In genomic region chr17:80773243-80773991, GRCh38 we compare ENCODE assay signal across 10 cellular contexts.
A peak's percentile ranks its signal among the peaks of the same experiment; 100 is the strongest.
DNase-seq lines count a peak whose midpoint lies in the region; ATAC-seq, FAIRE-seq and TF ChIP-seq lines count a peak whose summit lies in the region.
"Had no signal": no experiment of that assay in that cellular context is flagged by ENCODE, and none has a peak within 500 bp of the region (broad histone marks: within the 10 kb centered on the region; RNA-seq: fewer than 3 reads in every experiment).

No MANE protein-coding gene starts in this region.

- no peaks in the 10 kb centered on the region for H3K9me3 ChIP-seq in HUES64 (ENCODE audit: insufficient read depth, low read depth, low read length)
- H3K9me3 ChIP-seq in mesenchymal stem cell (ENCODE audit: control insufficient read depth, low read length) = no peaks in the 10 kb centered on the region
- H3K9me3 ChIP-seq: left lung had no signal

- WGBS in HUES64 = 83% methylated on average over 19 of the region's 19 CpGs
- WGBS in mesenchymal stem cell = 47% methylated on average over 19 of the region's 19 CpGs

- peaks cover 22% of the 10 kb centered on the region for H3K79me1 ChIP-seq in mesenchymal stem cell (replicated peaks; ENCODE audit: low read length, poor library complexity, severe bottlenecking)

- H3K27me3 ChIP-seq in HUES64 (ENCODE audit: insufficient read depth, low read length) = no peaks in the 10 kb centered on the region
- H3K27me3 ChIP-seq in mesenchymal stem cell (ENCODE audit: control insufficient read depth in 1 of 2, insufficient read depth in 1 of 2, low read length in 2 of 2) = no peaks in the 10 kb centered on the region
- H3K27me3 ChIP-seq in brain microvascular endothelial cell (replicated peaks) = no peaks in the 10 kb centered on the region
- H3K27me3 ChIP-seq: left lung had no signal

- no peak overlapping the region for H2BK5ac ChIP-seq in mesenchymal stem cell (ENCODE audit: low read depth, low read length, poor library complexity, severe bottlenecking)

- H3K4me3 ChIP-seq in AG09309 (ENCODE audit: control insufficient read depth, low read depth, low read length) (no peak overlapping the region), HUES64 (ENCODE audit: low read length) (no peak overlapping the region), mesenchymal stem cell (ENCODE audit: insufficient read depth in 1 of 2, low read depth in 1 of 2, low read length in 2 of 2) (no peak overlapping the region), brain microvascular endothelial cell (ENCODE audit: low read depth, low read length) (no peak overlapping the region)
- H3K4me3 ChIP-seq: left lung had no signal

- peak overlapping the region; percentile 76 to 84 for H3K18ac ChIP-seq in mesenchymal stem cell (ENCODE audit: low read depth in 1 of 2, low read length in 2 of 2)

- DNase-seq in AG09309 (ENCODE audit: low read depth) (no peak), mesenchymal stem cell (peak; percentile 82), brain microvascular endothelial cell (no peak), HTR-8/SVneo (ENCODE audit: insufficient read length, low spot score) (no peak)
- DNase-seq in stimulated activated CD4-positive, alpha-beta T cell treated with anti-CD3 and anti-CD28 coated beads, Interleukin-2, amount 100 ng/mL, for 24 hours = no peak

- H4K8ac ChIP-seq in mesenchymal stem cell (ENCODE audit: low read length) = peak overlapping the region; percentile 83

- no peak for ATAC-seq in GM19351 (IDR thresholded peaks at IDR 0.05; ENCODE audit: unreplicated experiment)
- ATAC-seq: left lung had no signal

- no peak overlapping the region for H2BK15ac ChIP-seq in mesenchymal stem cell (ENCODE audit: low read depth, poor library complexity, severe bottlenecking)

- peak overlapping the region; percentile 28 to 94 for H2BK12ac ChIP-seq in mesenchymal stem cell (ENCODE audit: low read length in 2 of 2)

- H3K23ac ChIP-seq in mesenchymal stem cell (ENCODE audit: low read length in 2 of 2) = no peak overlapping the region

- no peak for FAIRE-seq in HTR-8/SVneo (lab: Jason Lieb, UNC)
- FAIRE-seq: GM18507 had no signal

- no peak overlapping the region for H3K4me2 ChIP-seq in mesenchymal stem cell (ENCODE audit: low read length, poor library complexity, severe bottlenecking)

- in situ Hi-C loops in brain microvascular endothelial cell (cut with HindIII; ENCODE audit: low pct_ligation_motif_present, low sequenced_read_pairs) = no loop called here

- no peak overlapping the region for H2AK5ac ChIP-seq in mesenchymal stem cell (ENCODE audit: low read length, severe bottlenecking)

- TF ChIP-seq CTCF in AG09309 (IDR thresholded peaks at IDR 0.05; ENCODE audit: control insufficient read depth, insufficient read depth, low read depth, low read length, missing control alignments) (peak; percentile 25), brain microvascular endothelial cell (IDR thresholded peaks at IDR 0.05; ENCODE audit: low read depth, low read length, missing control alignments) (no peak)

- peak overlapping the region; percentile 55 for H2BK120ac ChIP-seq in mesenchymal stem cell (ENCODE audit: low read depth, low read length)

- H3K9ac ChIP-seq in HUES64 (ENCODE audit: low read depth, low read length) (no peak overlapping the region), mesenchymal stem cell (ENCODE audit: low read length) (peak overlapping the region; percentile 50)

- H3K14ac ChIP-seq in mesenchymal stem cell (ENCODE audit: low read length in 2 of 2) = peak overlapping the region in 1 of 2 experiments; percentile 5

- H4K91ac ChIP-seq in mesenchymal stem cell (ENCODE audit: low read length) = peak overlapping the region; percentile 75

- peak overlapping the region; percentile 76 to 98 for H3K4ac ChIP-seq in mesenchymal stem cell (ENCODE audit: low read depth in 1 of 2, low read length in 2 of 2)

- 0 out of 2 replicates have a peak overlapping the region, but pooled peaks have one; percentile 33 for H3K27ac ChIP-seq in HUES64 (ENCODE audit: low read depth, low read length)
- peak overlapping the region; percentile 92 for H3K27ac ChIP-seq in angular gyrus (ENCODE audit: low read depth, low read length)
- H3K27ac ChIP-seq in mesenchymal stem cell (ENCODE audit: low read length, poor library complexity, severe bottlenecking) = no peak overlapping the region
- H3K27ac ChIP-seq in brain microvascular endothelial cell = no peak overlapping the region
- H3K27ac ChIP-seq: left lung had no signal

- no peak overlapping the region for H2AFZ ChIP-seq in mesenchymal stem cell (ENCODE audit: low read depth, low read length)

- H3K36me3 ChIP-seq in HUES64 (ENCODE audit: insufficient read depth, low read length) (no peaks in the 10 kb centered on the region), mesenchymal stem cell (ENCODE audit: control insufficient read depth in 1 of 2, insufficient read depth in 2 of 2, low read depth in 1 of 2, low read length in 2 of 2) (peaks cover 13 to 33% of the 10 kb centered on the region in 2 experiments), brain microvascular endothelial cell (replicated peaks) (no peaks in the 10 kb centered on the region)

- H3K4me1 ChIP-seq in HUES64 (ENCODE audit: insufficient read depth, low read length) = peaks cover 16% of the 10 kb centered on the region
- peaks cover 4% of the 10 kb centered on the region for H3K4me1 ChIP-seq in mesenchymal stem cell (ENCODE audit: control insufficient read depth, insufficient read depth, low read depth, low read length)

Comparison
In these comparisons a context has a peak if more than half of its experiments do, and no peak if none do; other contexts are left out.
1. H3K27ac ChIP-seq: peak in HUES64 (single experiment) and angular gyrus (single experiment); none in mesenchymal stem cell (single experiment) and brain microvascular endothelial cell (single experiment).